Comparison of ENCODE assay signal across 17 cellular contexts in the genomic region with DNA sequence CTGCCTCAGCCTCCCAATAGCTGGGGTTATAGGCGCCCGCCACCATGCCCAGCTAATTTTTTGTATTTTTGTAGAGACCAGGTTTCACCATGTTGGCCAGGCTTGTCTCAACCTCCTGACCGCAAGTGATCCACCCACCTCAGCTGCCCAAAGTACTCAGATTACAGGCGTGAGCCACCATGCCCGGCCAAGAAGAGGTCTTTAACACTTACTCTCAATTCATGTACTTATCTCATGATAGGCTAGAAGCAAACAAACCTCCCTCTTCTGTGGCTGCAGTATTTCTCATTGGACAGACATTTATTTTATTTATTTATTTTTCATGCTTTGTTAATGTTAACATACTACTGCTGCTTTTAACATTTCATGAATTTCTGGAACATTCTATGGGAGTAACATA. TPM values are rescaled to one million over a fixed set of nuclear protein-coding genes. Genes with fewer than 3 reads are reported as not detected.
DNase-seq lines count a peak whose midpoint lies in the region; ATAC-seq, FAIRE-seq and TF ChIP-seq lines count a peak whose summit lies in the region.
"Had no signal": no experiment of that assay in that cellular context is flagged by ENCODE, and none has a peak within 500 bp of the region (broad histone marks: within the 10 kb centered on the region; RNA-seq: fewer than 3 reads in every experiment).

No MANE protein-coding gene starts in this region.

- no peak overlapping the region for H2AFZ ChIP-seq in GM23338
- H2AFZ ChIP-seq in H1 (ENCODE audit: low read length), result no peak overlapping the region

- no peak overlapping the region for H2BK15ac ChIP-seq in H1 (ENCODE audit: low read length)

- intact Hi-C loops in spleen (cut with DNase I; ENCODE audit: low total_unique reads) (no loop called here), sigmoid colon (cut with DNase I) (no loop called here)

- TF ChIP-seq EP300 in H1 (IDR thresholded peaks at IDR 0.05; ENCODE audit: borderline replicate concordance in 1 of 2, low read depth in 2 of 2, low read length in 2 of 2) (no peak), sigmoid colon (IDR thresholded peaks at IDR 0.05) (no peak)

- H2BK20ac ChIP-seq in H1 (ENCODE audit: low read length), result no peak overlapping the region

- H3F3A ChIP-seq in GM23338 (replicated peaks; ENCODE audit: low read depth), result peaks cover 82% of the 10 kb centered on the region

- peak overlapping the region; percentile 42 for H3K27ac ChIP-seq in GM23338 (ENCODE audit: low read depth)
- no peak overlapping the region for H3K27ac ChIP-seq in H1 (ENCODE audit: low read depth, low read length)
- no peak overlapping the region for H3K27ac ChIP-seq in spleen
- H3K27ac ChIP-seq in sigmoid colon, result no peak overlapping the region
- H3K27ac ChIP-seq: SJSA1 had no signal

- no peaks in the 10 kb centered on the region; the same call in 1 of the 2 replicates for H3K23me2 ChIP-seq in H1 (ENCODE audit: low read depth, low read length)

- H3K79me1 ChIP-seq in H1 (ENCODE audit: low read depth, low read length), result no peaks in the 10 kb centered on the region

- no peak for TF ChIP-seq RAD21 in H1 (IDR thresholded peaks at IDR 0.05 in 1 of 2, conservative IDR thresholded peaks at IDR 0.05 in 1 of 2; ENCODE audit: low read depth in 2 of 2, low read length in 2 of 2)

- no peak overlapping the region for H3K4me2 ChIP-seq in GM23338
- no peak overlapping the region for H3K4me2 ChIP-seq in H1 (ENCODE audit: insufficient read depth in 1 of 2, low read depth in 2 of 2, low read length in 2 of 2)

- H4K20me1 ChIP-seq in GM23338 (replicated peaks; ENCODE audit: insufficient read depth) (peaks cover 61% of the 10 kb centered on the region), H1 (replicated peaks in 1 of 2; ENCODE audit: control insufficient read depth in 1 of 2, insufficient read depth in 2 of 2, low read length in 2 of 2) (peaks cover 0 to 2% of the 10 kb centered on the region in 2 experiments)

- 96% methylated on average over 5 of the region's 5 CpGs; no CpG with 5 or more reads in 1 of the 2 experiments for WGBS in H1 (ENCODE audit: extremely low coverage in 1 of 2, insufficient coverage in 1 of 2, insufficient read length in 1 of 2, insufficient replicate concordance in 2 of 2, low coverage in 1 of 2, low lambda C conversion rate in 2 of 2, missing lambda C conversion rate in 1 of 2), 2 experiments
- 95 to 98% (median 95%) methylated on average over 5 of the region's 5 CpGs for WGBS in spleen, 5 donors
- 94 to 96% methylated on average over 5 of the region's 5 CpGs for WGBS in sigmoid colon, 2 donors

- no peak for ATAC-seq in GM23338
- no peak for ATAC-seq in GM21619 (IDR thresholded peaks at IDR 0.05; ENCODE audit: unreplicated experiment)
- ATAC-seq: Panc1 had no signal

- H4K8ac ChIP-seq in H1 (ENCODE audit: extremely low read depth, insufficient read depth, low read length), result no peak overlapping the region

- POLR2A ChIA-PET in H1 (lab: Charles Lee; ENCODE audit: partially characterized antibody), result interaction anchor here (0.9 to 4.9 kb wide), 8 partner anchors 11 to 99 kb away, joined by 3 to 29 read pairs (median 6); a partner anchor contains a TSS

- no peak overlapping the region for H3K23ac ChIP-seq in H1 (ENCODE audit: insufficient read length)

- H4K5ac ChIP-seq in H1 (ENCODE audit: insufficient read length, low read depth, low read length), result no peak overlapping the region

- DNase-seq in GM23338 (ENCODE audit: low spot score) (no peak), NCI-H2196 treated with DMSO at 0.1 percent for 48 hours (lab: John Stamatoyannopoulos, UW; ENCODE audit: unreplicated experiment) (peak; percentile 16), H1 (ENCODE audit: low read depth in 1 of 2, low spot score in 2 of 2) (no peak), spleen (peak; percentile 12), COR-L47 (lab: John Stamatoyannopoulos, UW) (no peak), sigmoid colon (no peak)
- DNase-seq: DMS 273 treated with DMSO at 0.1 percent for 48 hours, DND-41, HCEC 1CT, KG1, NCI-H1105 treated with DMSO at 0.1 percent for 48 hours, NCI-H1694, NCI-H345, NCI-H69 had no signal

- no peak overlapping the region for H3K4me3 ChIP-seq in GM23338
- H3K4me3 ChIP-seq in H1 (ENCODE audit: extremely low read depth in 1 of 4, insufficient read depth in 2 of 4, low read depth in 3 of 4, low read length in 4 of 4), result no peak overlapping the region
- H3K4me3 ChIP-seq in spleen, result no peak overlapping the region
- no peak overlapping the region for H3K4me3 ChIP-seq in sigmoid colon
- H3K4me3 ChIP-seq: SJSA1 had no signal

- no peak for TF ChIP-seq CTCF in GM23338 (conservative IDR thresholded peaks at IDR 0.05; ENCODE audit: low read depth in 2 of 2)
- no peak for TF ChIP-seq CTCF in H1 (IDR thresholded peaks at IDR 0.05; ENCODE audit: control extremely low read depth in 1 of 3, insufficient read depth in 1 of 3, low read depth in 1 of 3, low read length in 3 of 3)
- TF ChIP-seq CTCF in spleen (IDR thresholded peaks at IDR 0.05 in 8 of 11, conservative IDR thresholded peaks at IDR 0.05 in 3 of 11), result no peak
- no peak for TF ChIP-seq CTCF in sigmoid colon (IDR thresholded peaks at IDR 0.05)

- H2BK120ac ChIP-seq in H1 (replicated peaks; ENCODE audit: low read depth, low read length), result no peak overlapping the region

- no peaks in the 10 kb centered on the region; the same call in 2 of the 3 replicates for H3K4me1 Mint-ChIP-seq in GM23338

- H3K27me3 ChIP-seq in GM23338 (ENCODE audit: insufficient read depth), result 0 out of 2 replicates have a peak, but pooled peaks cover 3% of the 10 kb centered on the region
- no peaks in the 10 kb centered on the region for H3K27me3 ChIP-seq in H1 (replicated peaks in 1 of 4; ENCODE audit: control insufficient read depth in 3 of 4, extremely low read depth in 1 of 4, insufficient read depth in 3 of 4, low read length in 3 of 4)
- no peaks in the 10 kb centered on the region for H3K27me3 ChIP-seq in spleen (replicated peaks in 1 of 7)
- H3K27me3 ChIP-seq in sigmoid colon, result no peaks in the 10 kb centered on the region
- H3K27me3 ChIP-seq: SJSA1 had no signal

- FAIRE-seq in H1 (lab: Jason Lieb, UNC), result no peak

- H3K79me2 ChIP-seq in GM23338 (replicated peaks; ENCODE audit: insufficient read depth) (peaks cover 33% of the 10 kb centered on the region), H1 (ENCODE audit: control insufficient read depth in 1 of 2, insufficient read depth in 2 of 2, low read length in 2 of 2) (peaks cover 0 to 3% of the 10 kb centered on the region in 2 experiments; a peak in 1 of 4 replicates)

- no peak overlapping the region for H3K56ac ChIP-seq in H1 (replicated peaks; ENCODE audit: insufficient read length, low read depth, low read length)

- H3K9me3 ChIP-seq in H1 (ENCODE audit: insufficient read depth in 2 of 2, low read depth in 1 of 2, low read length in 1 of 2) (no peaks in the 10 kb centered on the region), spleen (no peaks in the 10 kb centered on the region), sigmoid colon (no peaks in the 10 kb centered on the region)
- H3K9me3 ChIP-seq: SJSA1 had no signal

- H3K14ac ChIP-seq in H1 (ENCODE audit: insufficient read length), result no peak overlapping the region

- no peaks in the 10 kb centered on the region for H3K9me3 Mint-ChIP-seq in GM23338

- H3K36me3 ChIP-seq in GM23338 (ENCODE audit: insufficient read depth), result peaks cover 60% of the 10 kb centered on the region
- peaks cover 11 to 77% (median 34%) of the 10 kb centered on the region in 4 experiments for H3K36me3 ChIP-seq in H1 (ENCODE audit: control insufficient read depth in 2 of 4, insufficient read depth in 4 of 4, low read length in 3 of 4)
- peaks cover 0 to 82% (median 10%) of the 10 kb centered on the region in 6 donors for H3K36me3 ChIP-seq in spleen
- no peaks in the 10 kb centered on the region for H3K36me3 ChIP-seq in sigmoid colon

- no peak overlapping the region for H3K9ac ChIP-seq in H1 (replicated peaks in 1 of 4; ENCODE audit: extremely low read depth in 1 of 4, low read depth in 3 of 4, low read length in 3 of 4)

- no peak overlapping the region for H4K91ac ChIP-seq in H1 (replicated peaks; ENCODE audit: insufficient read length, low read length)

- H3K18ac ChIP-seq in H1 (ENCODE audit: extremely low read depth, low read length), result no peak overlapping the region

- TF ChIP-seq POLR2A in H1 (IDR thresholded peaks at IDR 0.05; ENCODE audit: control extremely low read depth in 1 of 2, low read depth in 2 of 2, low read length in 2 of 2) (no peak), spleen (IDR thresholded peaks at IDR 0.05) (no peak), sigmoid colon (IDR thresholded peaks at IDR 0.05) (no peak)

- CTCF ChIA-PET in H1 (lab: Charles Lee; ENCODE audit: partially characterized antibody), result interaction anchor here (0.8 to 1.7 kb wide), 3 partner anchors 8 to 102 kb away, joined by 3 to 6 read pairs (median 3); a partner anchor contains a TSS

- no peak overlapping the region for H2AK5ac ChIP-seq in H1 (ENCODE audit: low read depth, low read length)

- peaks cover 25% of the 10 kb centered on the region for H3K27me3 Mint-ChIP-seq in GM23338 (ENCODE audit: insufficient read depth, low read depth, poor library complexity)

- no peak overlapping the region for H2BK5ac ChIP-seq in H1 (ENCODE audit: low read depth, low read length)

- H3K36me3 Mint-ChIP-seq in GM23338 (ENCODE audit: low read depth), result peaks cover 87% of the 10 kb centered on the region

- no peak overlapping the region for H3K4ac ChIP-seq in H1 (replicated peaks; ENCODE audit: insufficient read length, low read depth, low read length)

- no peak overlapping the region for H3K27ac Mint-ChIP-seq in GM23338

- H3K4me1 ChIP-seq in GM23338 (ENCODE audit: insufficient read depth) (no peaks in the 10 kb centered on the region; the same call in 1 of the 2 replicates), H1 (replicated peaks in 1 of 4; ENCODE audit: control insufficient read depth in 3 of 4, insufficient read depth in 4 of 4, low read length in 3 of 4) (no peaks in the 10 kb centered on the region), spleen (peaks cover 0 to 18% (median 15%) of the 10 kb centered on the region in 6 donors), sigmoid colon (no peaks in the 10 kb centered on the region)
- H3K4me1 ChIP-seq: SJSA1 had no signal

- H3K9me2 ChIP-seq in GM23338 (ENCODE audit: insufficient read depth), result no peaks in the 10 kb centered on the region

- H3K4me3 Mint-ChIP-seq in GM23338, result no peak overlapping the region

- no peak overlapping the region for H2BK12ac ChIP-seq in H1 (ENCODE audit: low read depth, low read length)

RNA-seq across cellular contexts. Expression of a gene that starts 7.0 kb away (rescaled TPM):
- total RNA-seq in GM23338 (2014; rRNA removed; shearing (Covaris generic)), result 91.7 and 122 TPM in 2 replicates
- polyA plus RNA-seq in GM23338 (2016; fragmentation: Nextera tagmentation; extraction: Ambion mirVana) (120 and 134 TPM in 2 replicates), H1 (2011; rRNA removed) (66.4 and 98.6 TPM in 2 replicates), spleen (100 to 1,000 TPM; 105 to 145 (median 139) TPM), sigmoid colon (100 to 1,000 TPM; 102 to 116 (median 110) TPM)
- total RNA-seq in H1 (2021; fragmentation: NEBNext Ultra II Directional; extraction: Animal tissue kit (Norgen Biotek cat#: 25700)), result 52.1 and 66.9 TPM in 2 replicates
- polyA plus RNA-seq in H1 (2011; cell fraction: cytosol; rRNA removed), result 92.6 TPM
- polyA plus RNA-seq in H1 (2011; cell fraction: nucleus; rRNA removed), result 145 TPM
- 38.9 to 77.9 TPM (median 68.7 TPM) in 4 replicates for polyA plus RNA-seq in H1 (2012, experiment 1 of 2)
- polyA plus RNA-seq in H1 (2012, experiment 2 of 2), result 57.5 TPM
- polyA plus RNA-seq in H1 (2013, experiment 1 of 2), result 69.7 TPM
- polyA plus RNA-seq in H1 (2013, experiment 2 of 2), result 60.6 TPM
- polyA minus RNA-seq in H1 (2011; rRNA and poly(A)+ RNA removed), result 12.1 and 14.9 TPM in 2 replicates
- polyA minus RNA-seq in H1 (2011; cell fraction: cytosol; rRNA and poly(A)+ RNA removed), result 16.7 TPM
- 44.4 TPM for polyA minus RNA-seq in H1 (2011; cell fraction: nucleus; rRNA and poly(A)+ RNA removed)
- total RNA-seq in spleen (10 to 100 TPM; 48.2 to 77.9 (median 54.6) TPM), sigmoid colon (100 to 1,000 TPM in 1 of 4 donors, 10 to 100 TPM in 3; 60.7 to 109 (median 82.4) TPM)

RNA-seq across cellular contexts. Expression of a gene that starts 15.8 kb away (rescaled TPM):
- 249 and 278 TPM in 2 replicates for total RNA-seq in GM23338 (2014; rRNA removed; shearing (Covaris generic))
- polyA plus RNA-seq in GM23338 (2016; fragmentation: Nextera tagmentation; extraction: Ambion mirVana) (903 and 929 TPM in 2 replicates), H1 (2011; rRNA removed) (154 and 216 TPM in 2 replicates), spleen (100 to 1,000 TPM; 106 to 192 (median 164) TPM), sigmoid colon (100 to 1,000 TPM; 361 to 627 (median 471) TPM)
- 340 and 369 TPM in 2 replicates for total RNA-seq in H1 (2021; fragmentation: NEBNext Ultra II Directional; extraction: Animal tissue kit (Norgen Biotek cat#: 25700))
- 246 TPM for polyA plus RNA-seq in H1 (2011; cell fraction: cytosol; rRNA removed)
- polyA plus RNA-seq in H1 (2011; cell fraction: nucleus; rRNA removed), result 206 TPM
- polyA plus RNA-seq in H1 (2012, experiment 1 of 2), result 377 to 556 TPM (median 531 TPM) in 4 replicates
- 362 TPM for polyA plus RNA-seq in H1 (2012, experiment 2 of 2)
- 569 TPM for polyA plus RNA-seq in H1 (2013, experiment 1 of 2)
- polyA plus RNA-seq in H1 (2013, experiment 2 of 2), result 579 TPM
- 42.8 and 65.0 TPM in 2 replicates for polyA minus RNA-seq in H1 (2011; rRNA and poly(A)+ RNA removed)
- 249 TPM for polyA minus RNA-seq in H1 (2011; cell fraction: cytosol; rRNA and poly(A)+ RNA removed)
- 83.5 TPM for polyA minus RNA-seq in H1 (2011; cell fraction: nucleus; rRNA and poly(A)+ RNA removed)
- total RNA-seq in spleen (100 to 1,000 TPM in 2 of 7 donors, 10 to 100 TPM in 5; 47.1 to 116 (median 92.1) TPM), sigmoid colon (10 to 100 TPM; 17.5 to 19.1 (median 18.8) TPM)

RNA-seq across cellular contexts. Expression of a gene that starts 28.8 kb away (rescaled TPM):
- total RNA-seq in GM23338 (2014; rRNA removed; shearing (Covaris generic)), result 4.5 and 5.6 TPM in 2 replicates
- polyA plus RNA-seq in GM23338 (2016; fragmentation: Nextera tagmentation; extraction: Ambion mirVana) (6.3 and 8.4 TPM in 2 replicates), H1 (2011; rRNA removed) (9.8 and 12.4 TPM in 2 replicates), spleen (10 to 100 TPM in 2 of 3 donors, 1 to 10 TPM in 1; 7.8 to 12.4 (median 10.0) TPM), sigmoid colon (10 to 100 TPM; 15.0 to 18.9 (median 16.6) TPM)
- total RNA-seq in H1 (2021; fragmentation: NEBNext Ultra II Directional; extraction: Animal tissue kit (Norgen Biotek cat#: 25700)), result 13.6 TPM in 2 replicates
- polyA plus RNA-seq in H1 (2011; cell fraction: cytosol; rRNA removed), result 7.4 TPM
- 12.7 TPM for polyA plus RNA-seq in H1 (2011; cell fraction: nucleus; rRNA removed)
- 14.0 to 16.0 TPM (median 14.9 TPM) in 4 replicates for polyA plus RNA-seq in H1 (2012, experiment 1 of 2)
- polyA plus RNA-seq in H1 (2012, experiment 2 of 2), result 13.2 TPM
- 8.2 TPM for polyA plus RNA-seq in H1 (2013, experiment 1 of 2)
- polyA plus RNA-seq in H1 (2013, experiment 2 of 2), result 7.8 TPM
- polyA minus RNA-seq in H1 (2011; rRNA and poly(A)+ RNA removed), result 12.2 and 13.7 TPM in 2 replicates
- polyA minus RNA-seq in H1 (2011; cell fraction: cytosol; rRNA and poly(A)+ RNA removed), result 10.2 TPM
- polyA minus RNA-seq in H1 (2011; cell fraction: nucleus; rRNA and poly(A)+ RNA removed), result 12.6 TPM
- total RNA-seq in spleen (10 to 100 TPM; 10.5 to 19.2 (median 14.7) TPM), sigmoid colon (1 to 10 TPM; 3.2 to 7.8 (median 4.3) TPM)

RNA-seq across cellular contexts. Expression of a gene that starts 44.2 kb away (rescaled TPM):
- total RNA-seq in GM23338 (2014; rRNA removed; shearing (Covaris generic)), result 133 and 139 TPM in 2 replicates
- polyA plus RNA-seq in GM23338 (2016; fragmentation: Nextera tagmentation; extraction: Ambion mirVana) (784 and 890 TPM in 2 replicates), H1 (2011; rRNA removed) (91.0 and 184 TPM in 2 replicates), spleen (100 to 1,000 TPM in 2 of 3 donors, 10 to 100 TPM in 1; 97.3 to 127 (median 117) TPM), sigmoid colon (100 to 1,000 TPM in 2 of 3 donors, 10 to 100 TPM in 1; 69.9 to 130 (median 117) TPM)
- 779 and 788 TPM in 2 replicates for total RNA-seq in H1 (2021; fragmentation: NEBNext Ultra II Directional; extraction: Animal tissue kit (Norgen Biotek cat#: 25700))
- polyA plus RNA-seq in H1 (2011; cell fraction: cytosol; rRNA removed), result 162 TPM
- 61.2 TPM for polyA plus RNA-seq in H1 (2011; cell fraction: nucleus; rRNA removed)
- polyA plus RNA-seq in H1 (2012, experiment 1 of 2), result 273 to 655 TPM (median 511 TPM) in 4 replicates
- polyA plus RNA-seq in H1 (2012, experiment 2 of 2), result 97.2 TPM
- 253 TPM for polyA plus RNA-seq in H1 (2013, experiment 1 of 2)
- polyA plus RNA-seq in H1 (2013, experiment 2 of 2), result 265 TPM
- 88.0 and 91.8 TPM in 2 replicates for polyA minus RNA-seq in H1 (2011; rRNA and poly(A)+ RNA removed)
- 284 TPM for polyA minus RNA-seq in H1 (2011; cell fraction: cytosol; rRNA and poly(A)+ RNA removed)
- 41.9 TPM for polyA minus RNA-seq in H1 (2011; cell fraction: nucleus; rRNA and poly(A)+ RNA removed)
- total RNA-seq in spleen (100 to 1,000 TPM in 4 of 7 donors, 10 to 100 TPM in 3; 67.7 to 310 (median 251) TPM), sigmoid colon (100 to 1,000 TPM in 1 of 4 donors, 10 to 100 TPM in 3; 63.0 to 109 (median 87.1) TPM)

RNA-seq across cellular contexts. Expression of a gene that starts 50.8 kb away (rescaled TPM):
- 30.1 and 40.0 TPM in 2 replicates for total RNA-seq in GM23338 (2014; rRNA removed; shearing (Covaris generic))
- polyA plus RNA-seq in GM23338 (2016; fragmentation: Nextera tagmentation; extraction: Ambion mirVana) (5.0 and 7.3 TPM in 2 replicates), H1 (2011; rRNA removed) (34.7 and 54.8 TPM in 2 replicates), spleen (1 to 10 TPM; 3.1 to 6.4 (median 4.7) TPM), sigmoid colon (10 to 100 TPM in 2 of 3 donors, 1 to 10 TPM in 1; 6.6 to 31.1 (median 13.4) TPM)
- total RNA-seq in H1 (2021; fragmentation: NEBNext Ultra II Directional; extraction: Animal tissue kit (Norgen Biotek cat#: 25700)), result 16.6 and 17.1 TPM in 2 replicates
- 28.9 TPM for polyA plus RNA-seq in H1 (2011; cell fraction: cytosol; rRNA removed)
- polyA plus RNA-seq in H1 (2011; cell fraction: nucleus; rRNA removed), result 82.9 TPM
- 14.3 to 26.5 TPM (median 20.8 TPM) in 4 replicates for polyA plus RNA-seq in H1 (2012, experiment 1 of 2)
- 12.9 TPM for polyA plus RNA-seq in H1 (2012, experiment 2 of 2)
- 22.7 TPM for polyA plus RNA-seq in H1 (2013, experiment 1 of 2)
- polyA plus RNA-seq in H1 (2013, experiment 2 of 2), result 21.6 TPM
- polyA minus RNA-seq in H1 (2011; rRNA and poly(A)+ RNA removed), result 15.2 and 17.8 TPM in 2 replicates
- 11.3 TPM for polyA minus RNA-seq in H1 (2011; cell fraction: cytosol; rRNA and poly(A)+ RNA removed)
- polyA minus RNA-seq in H1 (2011; cell fraction: nucleus; rRNA and poly(A)+ RNA removed), result 24.1 TPM
- total RNA-seq in spleen (10 to 100 TPM in 6 of 7 donors, 1 to 10 TPM in 1; 9.3 to 31.0 (median 14.9) TPM), sigmoid colon (10 to 100 TPM in 1 of 4 donors, 1 to 10 TPM in 3; 2.6 to 15.0 (median 6.4) TPM)

Comparison
In these comparisons a context has a peak if more than half of its experiments do, and no peak if none do; other contexts are left out.
1. DNase-seq: peak in NCI-H2196 treated with DMSO at 0.1 percent for 48 hours (single experiment) and spleen (single experiment); none in GM23338 (single experiment), H1 (0 of 2), COR-L47 (single experiment) and sigmoid colon (single experiment).